Comparison of ENCODE assay signal across 19 cellular contexts in the genomic region with DNA sequence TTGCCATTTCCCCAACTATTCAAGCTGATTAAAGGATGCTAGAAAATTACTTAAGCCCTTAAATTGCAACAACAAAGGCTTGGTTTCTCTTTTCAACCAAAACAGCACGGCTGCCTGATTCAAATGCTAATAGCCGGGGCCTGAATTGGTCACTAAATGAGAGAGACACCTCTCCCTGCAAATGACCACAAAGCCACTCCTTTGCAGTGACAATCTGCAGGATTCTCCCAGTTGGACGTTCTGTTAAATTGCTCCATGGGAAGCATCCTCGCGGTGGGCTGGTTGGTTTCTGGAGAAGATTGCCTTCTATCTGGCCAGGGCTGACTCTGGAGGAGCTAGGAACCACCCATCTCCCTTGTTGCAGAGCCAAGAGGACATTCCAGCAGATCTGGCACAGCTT. TPM values are rescaled to one million over a fixed set of nuclear protein-coding genes. Genes with fewer than 3 reads are reported as not detected.
DNase-seq lines count a peak whose midpoint lies in the region; ATAC-seq and TF ChIP-seq lines count a peak whose summit lies in the region.
"Had no signal": no experiment of that assay in that cellular context is flagged by ENCODE, and none has a peak within 500 bp of the region (broad histone marks: within the 10 kb centered on the region; RNA-seq: fewer than 3 reads in every experiment).

No MANE protein-coding gene starts in this region.

- no peak for TF ChIP-seq CTCF in GM23338 (conservative IDR thresholded peaks at IDR 0.05; ENCODE audit: low read depth in 2 of 2)

- H3K27me3 Mint-ChIP-seq in GM23338 (ENCODE audit: insufficient read depth, low read depth, poor library complexity), result peaks cover 12% of the 10 kb centered on the region
- H3K27me3 Mint-ChIP-seq: IgD-negative memory B cell had no signal

- DNase-seq in GM23338 (ENCODE audit: low spot score) (peak; percentile 55), Karpas-422 (no peak), astrocyte of the hippocampus (ENCODE audit: low read depth, low spot score) (peak; percentile 12), ureter (ENCODE audit: low spot score) (no peak), NAMALWA (ENCODE audit: low spot score) (no peak), glomerular visceral epithelial cell (ENCODE audit: extremely low spot score) (no peak)
- DNase-seq: ACHN; Calu3; CD4-positive, alpha-beta T cell; DMS 273 treated with DMSO at 0.1 percent for 48 hours; DMS79 treated with DMSO at 0.1 percent for 48 hours; EL; GDM1 had no signal

- H3K27ac Mint-ChIP-seq in GM23338, result no peak overlapping the region
- H3K27ac Mint-ChIP-seq: CD4-positive, alpha-beta T cell; IgD-negative memory B cell had no signal

- no peak overlapping the region for H3K4me3 Mint-ChIP-seq in GM23338
- H3K4me3 Mint-ChIP-seq: CD4-positive, alpha-beta T cell had no signal

- H3K36me3 Mint-ChIP-seq in GM23338 (ENCODE audit: low read depth), result no peaks in the 10 kb centered on the region
- H3K36me3 Mint-ChIP-seq: IgD-negative memory B cell had no signal

- no peaks in the 10 kb centered on the region for H3K4me1 ChIP-seq in GM23338 (ENCODE audit: insufficient read depth)
- H3K4me1 ChIP-seq in Karpas-422 (ENCODE audit: low read length), result peaks cover 65% of the 10 kb centered on the region
- peaks cover 13% of the 10 kb centered on the region for H3K4me1 ChIP-seq in iPS-18a (ENCODE audit: control insufficient read depth, low read depth, low read length)

- H4K20me1 ChIP-seq in GM23338 (replicated peaks; ENCODE audit: insufficient read depth) (no peaks in the 10 kb centered on the region), Karpas-422 (ENCODE audit: insufficient read depth, low read depth, low read length) (no peaks in the 10 kb centered on the region)
- H4K20me1 ChIP-seq: BLaER1 treated with 17β-estradiol and CSF1 and Interleukin-3, amounts not matched to agents 10 nM and 100 nM had no signal

- no peaks in the 10 kb centered on the region for H3K9me3 Mint-ChIP-seq in GM23338
- H3K9me3 Mint-ChIP-seq: CD4-positive, alpha-beta T cell; IgD-negative memory B cell had no signal

- H3K9me3 ChIP-seq in Karpas-422 (ENCODE audit: low read length) (no peaks in the 10 kb centered on the region), iPS-18a (ENCODE audit: control insufficient read depth, low read depth, low read length) (no peaks in the 10 kb centered on the region)
- H3K9me3 ChIP-seq: BLaER1 treated with 17β-estradiol and CSF1 and Interleukin-3, amounts not matched to agents 10 nM and 100 nM had no signal

- ATAC-seq in GM23338 (peak; percentile 56), GM21737 (IDR thresholded peaks at IDR 0.05; ENCODE audit: unreplicated experiment) (no peak)

- H3K9me2 ChIP-seq in GM23338 (ENCODE audit: insufficient read depth) (no peaks in the 10 kb centered on the region), Karpas-422 (replicated peaks; ENCODE audit: insufficient read depth, low read length) (no peaks in the 10 kb centered on the region)

- H3K27me3 ChIP-seq in GM23338 (ENCODE audit: insufficient read depth), result peaks cover 29% of the 10 kb centered on the region
- H3K27me3 ChIP-seq in Karpas-422 (ENCODE audit: low read length), result no peaks in the 10 kb centered on the region
- H3K27me3 ChIP-seq in iPS-18a (ENCODE audit: control insufficient read depth, insufficient read depth, low read length), result peaks cover 36% of the 10 kb centered on the region
- H3K27me3 ChIP-seq: BLaER1 treated with 17β-estradiol and CSF1 and Interleukin-3, amounts not matched to agents 10 nM and 100 nM had no signal

- H3K79me2 ChIP-seq in GM23338 (replicated peaks; ENCODE audit: insufficient read depth) (no peaks in the 10 kb centered on the region), Karpas-422 (ENCODE audit: low read length) (no peaks in the 10 kb centered on the region)

- H3K4me2 ChIP-seq in GM23338 (no peak overlapping the region), Karpas-422 (ENCODE audit: low read depth, low read length, poor library complexity, severe bottlenecking) (no peak overlapping the region)
- H3K4me2 ChIP-seq: BLaER1 treated with 17β-estradiol and CSF1 and Interleukin-3, amounts not matched to agents 10 nM and 100 nM had no signal

- no peak overlapping the region for H3K27ac ChIP-seq in GM23338 (ENCODE audit: low read depth)
- peak overlapping the region; percentile 75; the same call in 1 of the 2 replicates for H3K27ac ChIP-seq in Karpas-422 (ENCODE audit: low read length)
- no peak overlapping the region for H3K27ac ChIP-seq in iPS-18a (ENCODE audit: low read length)
- H3K27ac ChIP-seq: BLaER1 treated with 17β-estradiol and CSF1 and Interleukin-3, amounts not matched to agents 10 nM and 100 nM had no signal

- H3K4me3 ChIP-seq in GM23338 (no peak overlapping the region), Karpas-422 (ENCODE audit: low read length) (no peak overlapping the region), iPS-18a (ENCODE audit: low read length) (peak overlapping the region; percentile 31)
- H3K4me3 ChIP-seq: BLaER1 treated with 17β-estradiol and CSF1 and Interleukin-3, amounts not matched to agents 10 nM and 100 nM had no signal

- H3K9ac ChIP-seq in Karpas-422 (ENCODE audit: low read length) (no peak overlapping the region), iPS-18a (ENCODE audit: low read length) (no peak overlapping the region)
- H3K9ac ChIP-seq: BLaER1 treated with 17β-estradiol and CSF1 and Interleukin-3, amounts not matched to agents 10 nM and 100 nM had no signal

- H2AFZ ChIP-seq in GM23338 (no peak overlapping the region), Karpas-422 (ENCODE audit: low read length) (peak overlapping the region; percentile 61; the same call in 1 of the 2 replicates)

- H3F3A ChIP-seq in GM23338 (replicated peaks; ENCODE audit: low read depth), result no peaks in the 10 kb centered on the region

- no peaks in the 10 kb centered on the region for H3K36me3 ChIP-seq in GM23338 (ENCODE audit: insufficient read depth)
- H3K36me3 ChIP-seq in Karpas-422 (ENCODE audit: insufficient read depth, low read length), result no peaks in the 10 kb centered on the region
- H3K36me3 ChIP-seq in iPS-18a (ENCODE audit: control insufficient read depth, low read depth, low read length), result no peaks in the 10 kb centered on the region
- H3K36me3 ChIP-seq: BLaER1 treated with 17β-estradiol and CSF1 and Interleukin-3, amounts not matched to agents 10 nM and 100 nM had no signal

- H3K4me1 Mint-ChIP-seq in GM23338, result peaks cover 14% of the 10 kb centered on the region

TF ChIP-seq in GM23338, 12 proteins besides CTCF, POLR2A, EP300 and RAD21 (continues in another document):
- TF ChIP-seq NANOG (IDR thresholded peaks at IDR 0.05; ENCODE audit: borderline replicate concordance) (no peak), CREB1 (CRISPR knock-in tag; IDR thresholded peaks at IDR 0.05; ENCODE audit: low read depth) (no peak), POLR2AphosphoS5 (IDR thresholded peaks at IDR 0.05; ENCODE audit: low read depth) (no peak), EZH2 (IDR thresholded peaks at IDR 0.05; ENCODE audit: low read depth, unreplicated experiment) (no peak), REST (IDR thresholded peaks at IDR 0.05; ENCODE audit: unreplicated experiment) (no peak), ETS1 (IDR thresholded peaks at IDR 0.05) (no peak), JUNB (IDR thresholded peaks at IDR 0.05; ENCODE audit: unreplicated experiment) (no peak), EZH2phosphoT487 (IDR thresholded peaks at IDR 0.05; ENCODE audit: unreplicated experiment) (no peak)

RNA-seq across cellular contexts. Expression of gene TBXT, which starts 29.7 kb away (rescaled TPM):
- 0.39 TPM in 1 of 2 replicates, not detected in the other for total RNA-seq in GM23338 (2014; rRNA removed; shearing (Covaris generic))
- 0.23 and 0.42 TPM in 2 replicates for polyA plus RNA-seq in GM23338 (2016; fragmentation: Nextera tagmentation; extraction: Ambion mirVana)
- total RNA-seq in Karpas-422 (2014; rRNA removed; shearing (Covaris generic); ENCODE audit: low replicate concordance), result 11.3 and 12.2 TPM in 2 replicates
- total RNA-seq in ureter, result not detected
- total RNA-seq: A172; Calu3; CD4-positive, alpha-beta T cell; H4 had no signal
- polyA plus RNA-seq: IgD-negative memory B cell had no signal

Comparison
In these comparisons a context has a peak if more than half of its experiments do, and no peak if none do; other contexts are left out.
1. DNase-seq: peak in GM23338 (single experiment) and astrocyte of the hippocampus (single experiment); none in Karpas-422 (single experiment), ureter (single experiment), NAMALWA (single experiment) and glomerular visceral epithelial cell (single experiment).